1 cellular context compared by ENCODE assay signal in genomic region chr19:55479451-55480230, GRCh38.
A peak's percentile ranks its signal among the peaks of the same experiment; 100 is the strongest.
TF ChIP-seq lines count a peak whose summit lies in the region.

No MANE protein-coding gene starts in this region.

TF ChIP-seq in HEK293, 187 proteins besides CTCF, POLR2A, EP300 and RAD21:
- TF ChIP-seq ZNF518A (tag by site-specific recombination; conservative IDR thresholded peaks at IDR 0.05; ENCODE audit: low read depth) (no peak), ZNF362 (tag by site-specific recombination; IDR thresholded peaks at IDR 0.05) (peak; percentile 64; the same call in 1 of the 2 replicates)
